1 cellular context compared by ENCODE assay signal in the genomic region with DNA sequence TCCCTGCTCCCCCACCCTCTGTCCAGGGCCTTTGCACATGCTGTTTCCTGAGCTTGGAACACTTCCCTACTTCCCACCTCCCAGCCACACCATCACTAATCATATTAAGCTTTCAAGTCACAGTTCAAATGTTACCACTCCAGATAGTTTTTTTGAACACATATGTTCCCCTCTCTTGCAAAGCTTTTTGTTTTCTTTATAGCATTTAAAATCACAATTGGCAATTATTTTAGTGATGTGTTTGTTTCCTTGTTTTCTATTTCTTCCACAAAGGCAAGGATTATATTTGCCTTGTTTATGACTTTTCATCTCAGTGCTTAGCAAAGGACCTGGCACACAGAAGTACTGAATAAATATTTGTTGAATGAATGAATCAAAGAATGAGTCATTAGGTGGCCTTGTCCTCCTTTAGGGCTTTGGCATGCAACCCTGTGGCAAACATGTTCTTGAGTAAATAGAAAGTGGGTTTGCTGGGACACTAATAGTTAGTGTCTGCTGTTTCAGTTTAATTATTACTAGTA.
TF ChIP-seq lines count a peak whose summit lies in the region.

No MANE protein-coding gene starts in this region.

TF ChIP-seq in HepG2, 621 proteins besides CTCF, POLR2A, EP300 and RAD21 (continued from another document and continues in another):
- TF ChIP-seq, protein P1, sequence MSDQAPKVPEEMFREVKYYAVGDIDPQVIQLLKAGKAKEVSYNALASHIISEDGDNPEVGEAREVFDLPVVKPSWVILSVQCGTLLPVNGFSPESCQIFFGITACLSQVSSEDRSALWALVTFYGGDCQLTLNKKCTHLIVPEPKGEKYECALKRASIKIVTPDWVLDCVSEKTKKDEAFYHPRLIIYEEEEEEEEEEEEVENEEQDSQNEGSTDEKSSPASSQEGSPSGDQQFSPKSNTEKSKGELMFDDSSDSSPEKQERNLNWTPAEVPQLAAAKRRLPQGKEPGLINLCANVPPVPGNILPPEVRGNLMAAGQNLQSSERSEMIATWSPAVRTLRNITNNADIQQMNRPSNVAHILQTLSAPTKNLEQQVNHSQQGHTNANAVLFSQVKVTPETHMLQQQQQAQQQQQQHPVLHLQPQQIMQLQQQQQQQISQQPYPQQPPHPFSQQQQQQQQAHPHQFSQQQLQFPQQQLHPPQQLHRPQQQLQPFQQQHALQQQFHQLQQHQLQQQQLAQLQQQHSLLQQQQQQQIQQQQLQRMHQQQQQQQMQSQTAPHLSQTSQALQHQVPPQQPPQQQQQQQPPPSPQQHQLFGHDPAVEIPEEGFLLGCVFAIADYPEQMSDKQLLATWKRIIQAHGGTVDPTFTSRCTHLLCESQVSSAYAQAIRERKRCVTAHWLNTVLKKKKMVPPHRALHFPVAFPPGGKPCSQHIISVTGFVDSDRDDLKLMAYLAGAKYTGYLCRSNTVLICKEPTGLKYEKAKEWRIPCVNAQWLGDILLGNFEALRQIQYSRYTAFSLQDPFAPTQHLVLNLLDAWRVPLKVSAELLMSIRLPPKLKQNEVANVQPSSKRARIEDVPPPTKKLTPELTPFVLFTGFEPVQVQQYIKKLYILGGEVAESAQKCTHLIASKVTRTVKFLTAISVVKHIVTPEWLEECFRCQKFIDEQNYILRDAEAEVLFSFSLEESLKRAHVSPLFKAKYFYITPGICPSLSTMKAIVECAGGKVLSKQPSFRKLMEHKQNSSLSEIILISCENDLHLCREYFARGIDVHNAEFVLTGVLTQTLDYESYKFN (CRISPR knock-in tag; conservative IDR thresholded peaks at IDR 0.05), result peak; percentile 95
- TF ChIP-seq GATAD1 (CRISPR knock-in tag; IDR thresholded peaks at IDR 0.05), result peak; percentile 40; the same call in 1 of the 2 replicates
- TF ChIP-seq, protein P2, sequence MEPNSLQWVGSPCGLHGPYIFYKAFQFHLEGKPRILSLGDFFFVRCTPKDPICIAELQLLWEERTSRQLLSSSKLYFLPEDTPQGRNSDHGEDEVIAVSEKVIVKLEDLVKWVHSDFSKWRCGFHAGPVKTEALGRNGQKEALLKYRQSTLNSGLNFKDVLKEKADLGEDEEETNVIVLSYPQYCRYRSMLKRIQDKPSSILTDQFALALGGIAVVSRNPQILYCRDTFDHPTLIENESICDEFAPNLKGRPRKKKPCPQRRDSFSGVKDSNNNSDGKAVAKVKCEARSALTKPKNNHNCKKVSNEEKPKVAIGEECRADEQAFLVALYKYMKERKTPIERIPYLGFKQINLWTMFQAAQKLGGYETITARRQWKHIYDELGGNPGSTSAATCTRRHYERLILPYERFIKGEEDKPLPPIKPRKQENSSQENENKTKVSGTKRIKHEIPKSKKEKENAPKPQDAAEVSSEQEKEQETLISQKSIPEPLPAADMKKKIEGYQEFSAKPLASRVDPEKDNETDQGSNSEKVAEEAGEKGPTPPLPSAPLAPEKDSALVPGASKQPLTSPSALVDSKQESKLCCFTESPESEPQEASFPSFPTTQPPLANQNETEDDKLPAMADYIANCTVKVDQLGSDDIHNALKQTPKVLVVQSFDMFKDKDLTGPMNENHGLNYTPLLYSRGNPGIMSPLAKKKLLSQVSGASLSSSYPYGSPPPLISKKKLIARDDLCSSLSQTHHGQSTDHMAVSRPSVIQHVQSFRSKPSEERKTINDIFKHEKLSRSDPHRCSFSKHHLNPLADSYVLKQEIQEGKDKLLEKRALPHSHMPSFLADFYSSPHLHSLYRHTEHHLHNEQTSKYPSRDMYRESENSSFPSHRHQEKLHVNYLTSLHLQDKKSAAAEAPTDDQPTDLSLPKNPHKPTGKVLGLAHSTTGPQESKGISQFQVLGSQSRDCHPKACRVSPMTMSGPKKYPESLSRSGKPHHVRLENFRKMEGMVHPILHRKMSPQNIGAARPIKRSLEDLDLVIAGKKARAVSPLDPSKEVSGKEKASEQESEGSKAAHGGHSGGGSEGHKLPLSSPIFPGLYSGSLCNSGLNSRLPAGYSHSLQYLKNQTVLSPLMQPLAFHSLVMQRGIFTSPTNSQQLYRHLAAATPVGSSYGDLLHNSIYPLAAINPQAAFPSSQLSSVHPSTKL (CRISPR knock-in tag; IDR thresholded peaks at IDR 0.05), result peak; percentile 94
- TF ChIP-seq JUN (CRISPR knock-in tag; IDR thresholded peaks at IDR 0.05), result peak; percentile 96
- no peak for TF ChIP-seq ZNF282 (IDR thresholded peaks at IDR 0.05; ENCODE audit: partially characterized antibody)
- TF ChIP-seq, protein P3, sequence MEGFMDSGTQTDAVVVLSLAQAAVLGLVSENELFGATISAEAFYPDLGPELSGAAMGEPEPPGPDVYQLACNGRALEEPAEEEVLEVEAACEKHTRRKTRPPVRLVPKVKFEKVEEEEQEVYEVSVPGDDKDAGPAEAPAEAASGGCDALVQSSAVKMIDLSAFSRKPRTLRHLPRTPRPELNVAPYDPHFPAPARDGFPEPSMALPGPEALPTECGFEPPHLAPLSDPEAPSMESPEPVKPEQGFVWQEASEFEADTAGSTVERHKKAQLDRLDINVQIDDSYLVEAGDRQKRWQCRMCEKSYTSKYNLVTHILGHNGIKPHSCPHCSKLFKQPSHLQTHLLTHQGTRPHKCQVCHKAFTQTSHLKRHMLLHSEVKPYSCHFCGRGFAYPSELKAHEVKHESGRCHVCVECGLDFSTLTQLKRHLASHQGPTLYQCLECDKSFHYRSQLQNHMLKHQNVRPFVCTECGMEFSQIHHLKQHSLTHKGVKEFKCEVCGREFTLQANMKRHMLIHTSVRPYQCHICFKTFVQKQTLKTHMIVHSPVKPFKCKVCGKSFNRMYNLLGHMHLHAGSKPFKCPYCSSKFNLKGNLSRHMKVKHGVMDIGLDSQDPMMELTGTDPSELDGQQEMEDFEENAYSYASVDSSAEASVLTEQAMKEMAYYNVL (CRISPR knock-in tag; IDR thresholded peaks at IDR 0.05; ENCODE audit: borderline replicate concordance), result peak; percentile 93
- TF ChIP-seq, protein P4, sequence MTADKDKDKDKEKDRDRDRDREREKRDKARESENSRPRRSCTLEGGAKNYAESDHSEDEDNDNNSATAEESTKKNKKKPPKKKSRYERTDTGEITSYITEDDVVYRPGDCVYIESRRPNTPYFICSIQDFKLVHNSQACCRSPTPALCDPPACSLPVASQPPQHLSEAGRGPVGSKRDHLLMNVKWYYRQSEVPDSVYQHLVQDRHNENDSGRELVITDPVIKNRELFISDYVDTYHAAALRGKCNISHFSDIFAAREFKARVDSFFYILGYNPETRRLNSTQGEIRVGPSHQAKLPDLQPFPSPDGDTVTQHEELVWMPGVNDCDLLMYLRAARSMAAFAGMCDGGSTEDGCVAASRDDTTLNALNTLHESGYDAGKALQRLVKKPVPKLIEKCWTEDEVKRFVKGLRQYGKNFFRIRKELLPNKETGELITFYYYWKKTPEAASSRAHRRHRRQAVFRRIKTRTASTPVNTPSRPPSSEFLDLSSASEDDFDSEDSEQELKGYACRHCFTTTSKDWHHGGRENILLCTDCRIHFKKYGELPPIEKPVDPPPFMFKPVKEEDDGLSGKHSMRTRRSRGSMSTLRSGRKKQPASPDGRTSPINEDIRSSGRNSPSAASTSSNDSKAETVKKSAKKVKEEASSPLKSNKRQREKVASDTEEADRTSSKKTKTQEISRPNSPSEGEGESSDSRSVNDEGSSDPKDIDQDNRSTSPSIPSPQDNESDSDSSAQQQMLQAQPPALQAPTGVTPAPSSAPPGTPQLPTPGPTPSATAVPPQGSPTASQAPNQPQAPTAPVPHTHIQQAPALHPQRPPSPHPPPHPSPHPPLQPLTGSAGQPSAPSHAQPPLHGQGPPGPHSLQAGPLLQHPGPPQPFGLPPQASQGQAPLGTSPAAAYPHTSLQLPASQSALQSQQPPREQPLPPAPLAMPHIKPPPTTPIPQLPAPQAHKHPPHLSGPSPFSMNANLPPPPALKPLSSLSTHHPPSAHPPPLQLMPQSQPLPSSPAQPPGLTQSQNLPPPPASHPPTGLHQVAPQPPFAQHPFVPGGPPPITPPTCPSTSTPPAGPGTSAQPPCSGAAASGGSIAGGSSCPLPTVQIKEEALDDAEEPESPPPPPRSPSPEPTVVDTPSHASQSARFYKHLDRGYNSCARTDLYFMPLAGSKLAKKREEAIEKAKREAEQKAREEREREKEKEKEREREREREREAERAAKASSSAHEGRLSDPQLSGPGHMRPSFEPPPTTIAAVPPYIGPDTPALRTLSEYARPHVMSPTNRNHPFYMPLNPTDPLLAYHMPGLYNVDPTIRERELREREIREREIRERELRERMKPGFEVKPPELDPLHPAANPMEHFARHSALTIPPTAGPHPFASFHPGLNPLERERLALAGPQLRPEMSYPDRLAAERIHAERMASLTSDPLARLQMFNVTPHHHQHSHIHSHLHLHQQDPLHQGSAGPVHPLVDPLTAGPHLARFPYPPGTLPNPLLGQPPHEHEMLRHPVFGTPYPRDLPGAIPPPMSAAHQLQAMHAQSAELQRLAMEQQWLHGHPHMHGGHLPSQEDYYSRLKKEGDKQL (CRISPR knock-in tag; IDR thresholded peaks at IDR 0.05; ENCODE audit: low read depth), result peak; percentile 86
- TF ChIP-seq SMARCC2 (IDR thresholded peaks at IDR 0.05), result peak; percentile 94
- TF ChIP-seq NR2F1 (CRISPR knock-in tag; IDR thresholded peaks at IDR 0.05), result peak in 1 of 2 experiments; percentile 67; a peak in 2 of 4 replicates
- TF ChIP-seq, protein P5, sequence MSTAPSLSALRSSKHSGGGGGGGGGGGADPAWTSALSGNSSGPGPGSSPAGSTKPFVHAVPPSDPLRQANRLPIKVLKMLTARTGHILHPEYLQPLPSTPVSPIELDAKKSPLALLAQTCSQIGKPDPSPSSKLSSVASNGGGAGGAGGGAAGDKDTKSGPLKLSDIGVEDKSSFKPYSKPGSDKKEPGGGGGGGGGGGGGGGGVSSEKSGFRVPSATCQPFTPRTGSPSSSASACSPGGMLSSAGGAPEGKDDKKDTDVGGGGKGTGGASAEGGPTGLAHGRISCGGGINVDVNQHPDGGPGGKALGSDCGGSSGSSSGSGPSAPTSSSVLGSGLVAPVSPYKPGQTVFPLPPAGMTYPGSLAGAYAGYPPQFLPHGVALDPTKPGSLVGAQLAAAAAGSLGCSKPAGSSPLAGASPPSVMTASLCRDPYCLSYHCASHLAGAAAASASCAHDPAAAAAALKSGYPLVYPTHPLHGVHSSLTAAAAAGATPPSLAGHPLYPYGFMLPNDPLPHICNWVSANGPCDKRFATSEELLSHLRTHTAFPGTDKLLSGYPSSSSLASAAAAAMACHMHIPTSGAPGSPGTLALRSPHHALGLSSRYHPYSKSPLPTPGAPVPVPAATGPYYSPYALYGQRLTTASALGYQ (CRISPR knock-in tag; IDR thresholded peaks at IDR 0.05), result peak; percentile 76; the same call in 1 of the 2 replicates
- TF ChIP-seq SKI (IDR thresholded peaks at IDR 0.05; ENCODE audit: partially characterized antibody), result peak; percentile 77
- TF ChIP-seq ZNF232 (CRISPR knock-in tag; IDR thresholded peaks at IDR 0.05; ENCODE audit: borderline replicate concordance), result no peak
- no peak for TF ChIP-seq NFKBIZ (CRISPR knock-in tag; IDR thresholded peaks at IDR 0.05)
- TF ChIP-seq RXRB (CRISPR knock-in tag; IDR thresholded peaks at IDR 0.05; ENCODE audit: borderline replicate concordance), result peak; percentile 93
- TF ChIP-seq FOXK1 (CRISPR knock-in tag; IDR thresholded peaks at IDR 0.05; ENCODE audit: borderline replicate concordance, low read depth), result peak; percentile 85
- TF ChIP-seq, protein P6, sequence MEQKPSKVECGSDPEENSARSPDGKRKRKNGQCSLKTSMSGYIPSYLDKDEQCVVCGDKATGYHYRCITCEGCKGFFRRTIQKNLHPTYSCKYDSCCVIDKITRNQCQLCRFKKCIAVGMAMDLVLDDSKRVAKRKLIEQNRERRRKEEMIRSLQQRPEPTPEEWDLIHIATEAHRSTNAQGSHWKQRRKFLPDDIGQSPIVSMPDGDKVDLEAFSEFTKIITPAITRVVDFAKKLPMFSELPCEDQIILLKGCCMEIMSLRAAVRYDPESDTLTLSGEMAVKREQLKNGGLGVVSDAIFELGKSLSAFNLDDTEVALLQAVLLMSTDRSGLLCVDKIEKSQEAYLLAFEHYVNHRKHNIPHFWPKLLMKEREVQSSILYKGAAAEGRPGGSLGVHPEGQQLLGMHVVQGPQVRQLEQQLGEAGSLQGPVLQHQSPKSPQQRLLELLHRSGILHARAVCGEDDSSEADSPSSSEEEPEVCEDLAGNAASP (CRISPR knock-in tag; IDR thresholded peaks at IDR 0.05; ENCODE audit: borderline replicate concordance), result peak; percentile 92
- no peak for TF ChIP-seq IKZF4 (CRISPR knock-in tag; IDR thresholded peaks at IDR 0.05; ENCODE audit: borderline replicate concordance, low read depth, not compliant biosample characterization)
- TF ChIP-seq ZNF598 (CRISPR knock-in tag; IDR thresholded peaks at IDR 0.05; ENCODE audit: borderline replicate concordance), result no peak
- no peak for TF ChIP-seq HDAC6 (IDR thresholded peaks at IDR 0.05; ENCODE audit: low read depth, low read length)
- no peak for TF ChIP-seq HNRNPL (IDR thresholded peaks at IDR 0.05; ENCODE audit: low read depth, low read length)
- peak; percentile 65 for TF ChIP-seq KDM6A (CRISPR knock-in tag; IDR thresholded peaks at IDR 0.05; ENCODE audit: low read depth)
- no peak for TF ChIP-seq ZNF674 (CRISPR knock-in tag; IDR thresholded peaks at IDR 0.05; ENCODE audit: low read depth)
- TF ChIP-seq, protein P7, sequence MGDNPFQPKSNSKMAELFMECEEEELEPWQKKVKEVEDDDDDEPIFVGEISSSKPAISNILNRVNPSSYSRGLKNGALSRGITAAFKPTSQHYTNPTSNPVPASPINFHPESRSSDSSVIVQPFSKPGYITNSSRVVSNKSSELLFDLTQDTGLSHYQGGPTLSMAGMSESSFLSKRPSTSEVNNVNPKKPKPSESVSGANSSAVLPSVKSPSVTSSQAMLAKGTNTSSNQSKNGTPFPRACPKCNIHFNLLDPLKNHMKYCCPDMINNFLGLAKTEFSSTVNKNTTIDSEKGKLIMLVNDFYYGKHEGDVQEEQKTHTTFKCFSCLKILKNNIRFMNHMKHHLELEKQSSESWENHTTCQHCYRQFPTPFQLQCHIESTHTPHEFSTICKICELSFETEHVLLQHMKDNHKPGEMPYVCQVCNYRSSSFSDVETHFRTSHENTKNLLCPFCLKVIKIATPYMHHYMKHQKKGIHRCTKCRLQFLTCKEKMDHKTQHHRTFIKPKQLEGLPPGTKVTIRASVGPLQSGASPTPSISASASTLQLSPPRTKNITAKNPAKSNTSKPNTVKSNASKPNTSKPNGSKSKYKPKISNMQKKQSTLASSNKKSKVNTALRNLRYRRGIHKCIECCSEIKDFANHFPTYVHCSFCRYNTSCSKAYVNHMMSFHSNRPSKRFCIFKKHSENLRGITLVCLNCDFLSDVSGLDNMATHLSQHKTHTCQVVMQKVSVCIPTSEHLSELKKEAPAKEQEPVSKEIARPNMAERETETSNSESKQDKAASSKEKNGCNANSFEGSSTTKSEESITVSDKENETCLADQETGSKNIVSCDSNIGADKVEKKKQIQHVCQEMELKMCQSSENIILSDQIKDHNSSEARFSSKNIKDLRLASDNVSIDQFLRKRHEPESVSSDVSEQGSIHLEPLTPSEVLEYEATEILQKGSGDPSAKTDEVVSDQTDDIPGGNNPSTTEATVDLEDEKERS (CRISPR knock-in tag; IDR thresholded peaks at IDR 0.05), result 0 out of 2 replicates have a peak, but pooled peaks have one; percentile 18
- TF ChIP-seq, protein P8, sequence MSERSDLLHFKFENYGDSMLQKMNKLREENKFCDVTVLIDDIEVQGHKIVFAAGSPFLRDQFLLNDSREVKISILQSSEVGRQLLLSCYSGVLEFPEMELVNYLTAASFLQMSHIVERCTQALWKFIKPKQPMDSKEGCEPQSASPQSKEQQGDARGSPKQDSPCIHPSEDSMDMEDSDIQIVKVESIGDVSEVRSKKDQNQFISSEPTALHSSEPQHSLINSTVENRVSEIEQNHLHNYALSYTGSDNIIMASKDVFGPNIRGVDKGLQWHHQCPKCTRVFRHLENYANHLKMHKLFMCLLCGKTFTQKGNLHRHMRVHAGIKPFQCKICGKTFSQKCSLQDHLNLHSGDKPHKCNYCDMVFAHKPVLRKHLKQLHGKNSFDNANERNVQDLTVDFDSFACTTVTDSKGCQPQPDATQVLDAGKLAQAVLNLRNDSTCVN (CRISPR knock-in tag; IDR thresholded peaks at IDR 0.05; ENCODE audit: borderline replicate concordance), result peak; percentile 47; the same call in 1 of the 2 replicates
- peak; percentile 85 for TF ChIP-seq TEAD3 (CRISPR knock-in tag; optimal IDR thresholded peaks at IDR 0.05; ENCODE audit: borderline replicate concordance)
